ENCODE assay signal across 14 cellular contexts in genomic region chr11:95363710-95364109, GRCh38.
DNase-seq lines count a peak whose midpoint lies in the region; ATAC-seq lines count a peak whose summit lies in the region.
"Had no signal": no experiment of that assay in that cellular context is flagged by ENCODE, and none has a peak within 500 bp of the region (broad histone marks: within the 10 kb centered on the region; RNA-seq: fewer than 3 reads in every experiment).

No MANE protein-coding gene starts in this region.

- no peak overlapping the region for H3K27ac ChIP-seq in CD8-positive, alpha-beta memory T cell (ENCODE audit: low read depth, low read length)

- no peaks in the 10 kb centered on the region for H3K9me3 ChIP-seq in CD8-positive, alpha-beta memory T cell (ENCODE audit: low read length)

- POLR2A ChIA-PET in CD8-positive, alpha-beta memory T cell (lab: Charles Lee) = no interaction called here
- POLR2A ChIA-PET in naive thymus-derived CD8-positive, alpha-beta T cell (lab: Charles Lee) = no interaction called here

- H3K9me3 Mint-ChIP-seq in CD8-positive, alpha-beta memory T cell = no peaks in the 10 kb centered on the region
- H3K9me3 Mint-ChIP-seq in naive thymus-derived CD8-positive, alpha-beta T cell = no peaks in the 10 kb centered on the region
- H3K9me3 Mint-ChIP-seq: stimulated activated naive CD8-positive, alpha-beta T cell treated with anti-CD3 and anti-CD28 coated beads, Interleukin-15, Interleukin-2, amounts not matched to agents 100 ng/mL and 50 ng/mL, for 24 hours had no signal

- H3K4me1 Mint-ChIP-seq in CD8-positive, alpha-beta memory T cell = no peaks in the 10 kb centered on the region
- H3K4me1 Mint-ChIP-seq in naive thymus-derived CD8-positive, alpha-beta T cell = peaks cover 3 to 9% (median 8%) of the 10 kb centered on the region in 4 donors

- peaks cover 2 to 4% of the 10 kb centered on the region in 2 donors for H3K27me3 Mint-ChIP-seq in CD8-positive, alpha-beta memory T cell
- H3K27me3 Mint-ChIP-seq in naive thymus-derived CD8-positive, alpha-beta T cell = peaks cover 0 to 3% (median 0%) of the 10 kb centered on the region in 5 donors
- H3K27me3 Mint-ChIP-seq: B cell had no signal

- H3K36me3 Mint-ChIP-seq in CD8-positive, alpha-beta memory T cell = no peaks in the 10 kb centered on the region
- H3K36me3 Mint-ChIP-seq in naive thymus-derived CD8-positive, alpha-beta T cell = no peaks in the 10 kb centered on the region

- H3K27ac Mint-ChIP-seq in CD8-positive, alpha-beta memory T cell = no peak overlapping the region
- H3K27ac Mint-ChIP-seq in naive thymus-derived CD8-positive, alpha-beta T cell = no peak overlapping the region
- H3K27ac Mint-ChIP-seq: B cell; stimulated activated naive CD8-positive, alpha-beta T cell treated with anti-CD3 and anti-CD28 coated beads, Interleukin-15, Interleukin-2, amounts not matched to agents 100 ng/mL and 50 ng/mL, for 24 hours had no signal

- no peak for ATAC-seq in HG03135 (IDR thresholded peaks at IDR 0.05; ENCODE audit: unreplicated experiment)
- no peak for ATAC-seq in naive thymus-derived CD8-positive, alpha-beta T cell

- H3K4me1 ChIP-seq in CD8-positive, alpha-beta memory T cell (ENCODE audit: insufficient read depth, low read length) = no peaks in the 10 kb centered on the region

- intact Hi-C loops in cardiac septum (cut with DNase I) = no loop called here

- CTCF ChIA-PET in CD8-positive, alpha-beta memory T cell (lab: Charles Lee) = no interaction called here

- H3K4me3 ChIP-seq in CD8-positive, alpha-beta memory T cell (ENCODE audit: low read length) = no peak overlapping the region

- H3K4me3 Mint-ChIP-seq in CD8-positive, alpha-beta memory T cell = no peak overlapping the region
- H3K4me3 Mint-ChIP-seq in naive thymus-derived CD8-positive, alpha-beta T cell = no peak overlapping the region
- H3K4me3 Mint-ChIP-seq: B cell; stimulated activated naive CD8-positive, alpha-beta T cell treated with anti-CD3 and anti-CD28 coated beads, Interleukin-15, Interleukin-2, amounts not matched to agents 100 ng/mL and 50 ng/mL, for 24 hours had no signal

- no peaks in the 10 kb centered on the region for H3K27me3 ChIP-seq in CD8-positive, alpha-beta memory T cell (ENCODE audit: insufficient read depth, low read length, poor library complexity, severe bottlenecking)

- no peaks in the 10 kb centered on the region for H3K36me3 ChIP-seq in CD8-positive, alpha-beta memory T cell (ENCODE audit: insufficient read depth, low read length)

- DNase-seq in DMS153 treated with DMSO at 0.1 percent for 48 hours (lab: John Stamatoyannopoulos, UW; ENCODE audit: unreplicated experiment) (peak; percentile 21), NCI-H1105 treated with DMSO at 0.1 percent for 48 hours (lab: John Stamatoyannopoulos, UW) (peak; percentile 33), NCI-H82 treated with DMSO at 0.1 percent for 48 hours (lab: John Stamatoyannopoulos, UW; ENCODE audit: unreplicated experiment) (peak; percentile 63), left kidney (ENCODE audit: low read depth, low spot score) (peak; percentile 75), cardiac septum (ENCODE audit: low spot score) (no peak)
- no peak for DNase-seq in CD8-positive, alpha-beta memory T cell
- DNase-seq in naive thymus-derived CD8-positive, alpha-beta T cell = no peak
- DNase-seq: activated CD8-positive, alpha-beta memory T cell treated with anti-CD3 and anti-CD28 coated beads for 24 hours; NCI-H1694 treated with DMSO at 0.1 percent for 48 hours; OCI-M1; SW 1271 had no signal

Comparison
In these comparisons a context has a peak if more than half of its experiments do, and no peak if none do; other contexts are left out.
1. DNase-seq: peak in DMS153 treated with DMSO at 0.1 percent for 48 hours (single experiment), NCI-H1105 treated with DMSO at 0.1 percent for 48 hours (single experiment), NCI-H82 treated with DMSO at 0.1 percent for 48 hours (single experiment) and left kidney (single experiment); none in cardiac septum (single experiment), CD8-positive, alpha-beta memory T cell (0 of 5) and naive thymus-derived CD8-positive, alpha-beta T cell (0 of 10).